In genomic region chr11:128336203-128336602, GRCh38 we compare ENCODE assay signal across 11 cellular contexts.
A peak's percentile ranks its signal among the peaks of the same experiment; 100 is the strongest.
DNase-seq lines count a peak whose midpoint lies in the region; ATAC-seq and TF ChIP-seq lines count a peak whose summit lies in the region.
"Had no signal": no experiment of that assay in that cellular context is flagged by ENCODE, and none has a peak within 500 bp of the region (broad histone marks: within the 10 kb centered on the region; RNA-seq: fewer than 3 reads in every experiment).

No MANE protein-coding gene starts in this region.

- H3K27me3 ChIP-seq in left ventricle myocardium inferior (ENCODE audit: low read depth) = no peaks in the 10 kb centered on the region

- peak; percentile 99 for DNase-seq in EL
- DNase-seq in SW480 (ENCODE audit: low spot score) = peak; percentile 64
- peak; percentile 50 for DNase-seq in left ventricle myocardium inferior
- DNase-seq in sciatic nerve (ENCODE audit: low spot score) = peak; percentile 62
- DNase-seq in stimulated activated CD4-positive, alpha-beta T cell treated with anti-CD3 and anti-CD28 coated beads, Interleukin-2, amount 100 ng/mL, for 24 hours = no peak
- no peak for DNase-seq in NCI-H2227 (lab: John Stamatoyannopoulos, UW; ENCODE audit: unreplicated experiment)
- DNase-seq in NCI-H2107 (lab: John Stamatoyannopoulos, UW) = no peak
- no peak for DNase-seq in activated CD4-positive, alpha-beta T cell treated with anti-CD3 and anti-CD28 coated beads, Interleukin-2, amount 50 U/mL, for 1 hour
- DNase-seq: activated naive CD8-positive, alpha-beta T cell treated with anti-CD3 and anti-CD28 coated beads, Interleukin-2, amount 10 ng/mL, durations not matched to agents 7 days and 5 days; NCI-H345 had no signal

- H3K9me3 ChIP-seq in left ventricle myocardium inferior (replicated peaks) = no peaks in the 10 kb centered on the region

- no peaks in the 10 kb centered on the region for H3K36me3 ChIP-seq in left ventricle myocardium inferior

- ATAC-seq in sciatic nerve = peak; percentile 57

- H3K4me3 ChIP-seq in left ventricle myocardium inferior = no peak overlapping the region

- no peak for TF ChIP-seq CTCF in left ventricle myocardium inferior (IDR thresholded peaks at IDR 0.05; ENCODE audit: borderline replicate concordance)

- intact Hi-C loops in left ventricle myocardium inferior (cut with micrococcal nuclease) = loop anchor here (10.0 kb wide), 1 partner anchor 79 kb away; no protein-coding TSS in a partner anchor
- intact Hi-C loops in sciatic nerve (cut with DNase I) = no loop called here

- peaks cover 46% of the 10 kb centered on the region for H3K4me1 ChIP-seq in left ventricle myocardium inferior

- peak overlapping the region; percentile 86 for H3K27ac ChIP-seq in left ventricle myocardium inferior (replicated peaks)
- H3K27ac ChIP-seq: VCaP had no signal

Comparison
In these comparisons a context has a peak if more than half of its experiments do, and no peak if none do; other contexts are left out.
1. DNase-seq: peak in EL (single experiment), SW480 (single experiment), left ventricle myocardium inferior (single experiment) and sciatic nerve (single experiment); none in stimulated activated CD4-positive, alpha-beta T cell treated with anti-CD3 and anti-CD28 coated beads, Interleukin-2, amount 100 ng/mL, for 24 hours (0 of 2), NCI-H2227 (single experiment), NCI-H2107 (single experiment) and activated CD4-positive, alpha-beta T cell treated with anti-CD3 and anti-CD28 coated beads, Interleukin-2, amount 50 U/mL, for 1 hour (single experiment).